ENCODE assay signal across 16 cellular contexts in genomic region chr11:130426223-130427048, GRCh38. TPM values are rescaled to one million over a fixed set of nuclear protein-coding genes. Genes with fewer than 3 reads are reported as not detected.
DNase-seq lines count a peak whose midpoint lies in the region; ATAC-seq, FAIRE-seq and TF ChIP-seq lines count a peak whose summit lies in the region.
"Had no signal": no experiment of that assay in that cellular context is flagged by ENCODE, and none has a peak within 500 bp of the region (broad histone marks: within the 10 kb centered on the region; RNA-seq: fewer than 3 reads in every experiment).

No MANE protein-coding gene starts in this region.

- no peak overlapping the region for H3K27ac Mint-ChIP-seq in MCF 10A (ENCODE audit: low read depth, unreplicated experiment)
- H3K27ac Mint-ChIP-seq in nephron = peak overlapping the region in 1 of 3 experiments; percentile 10
- H3K27ac Mint-ChIP-seq: activated B cell treated with CpG ODN at 0.5 μM for 24 hours; activated T-helper 1 cell treated with anti-CD3 and anti-CD28 coated beads, Interleukin-12 subunit alpha, Interleukin-12 subunit beta, Interleukin-2, Interleukin-4 antibody, amounts not matched to agents 30 ng/mL and 10 ng/mL and 1 ng/mL, durations not matched to agents 14 hours and 24 hours and 36 hours had no signal

- H3K9ac ChIP-seq in mammary epithelial cell (ENCODE audit: insufficient read depth, low read length) = no peak overlapping the region
- H3K9ac ChIP-seq: KMS-11 had no signal

- H3K4me3 Mint-ChIP-seq in MCF 10A (ENCODE audit: unreplicated experiment) = peak overlapping the region; percentile 55
- peak overlapping the region; percentile 77 to 86 (median 86) for H3K4me3 Mint-ChIP-seq in nephron

- TF ChIP-seq CTCF in MCF 10A (IDR thresholded peaks at IDR 0.05; ENCODE audit: unreplicated experiment) (no peak), mammary epithelial cell (conservative IDR thresholded peaks at IDR 0.05 in 1 of 2, IDR thresholded peaks at IDR 0.05 in 1 of 2; ENCODE audit: extremely low read depth in 1 of 2, insufficient read depth in 1 of 2, low read depth in 1 of 2, low read length in 2 of 2) (no peak), esophagus squamous epithelium (IDR thresholded peaks at IDR 0.05) (no peak), nephron (IDR thresholded peaks at IDR 0.05; ENCODE audit: unreplicated experiment in 3 of 3) (no peak), upper lobe of right lung (IDR thresholded peaks at IDR 0.05) (no peak), adrenal gland (IDR thresholded peaks at IDR 0.05) (no peak)

- H3K79me2 ChIP-seq in mammary epithelial cell (ENCODE audit: insufficient read depth, low read length) = no peaks in the 10 kb centered on the region

- FAIRE-seq in urothelium cell line (lab: Jason Lieb, UNC) = no peak

- H3K4me2 ChIP-seq in mammary epithelial cell (ENCODE audit: insufficient read depth, low read depth, low read length) = no peak overlapping the region
- H3K4me2 ChIP-seq: KMS-11 had no signal

- no peaks in the 10 kb centered on the region for H3K36me3 Mint-ChIP-seq in MCF 10A (ENCODE audit: insufficient read depth, unreplicated experiment)
- H3K36me3 Mint-ChIP-seq in nephron (ENCODE audit: low read depth) = no peaks in the 10 kb centered on the region

- TF ChIP-seq POLR2A in esophagus squamous epithelium (IDR thresholded peaks at IDR 0.05) (no peak), adrenal gland (IDR thresholded peaks at IDR 0.05) (no peak)

- CTCF ChIA-PET in MCF 10A (lab: Yijun Ruan, JAX) (interaction anchor here (0.7 to 25.6 kb wide), 3 partner anchors 214 to 469 kb away, joined by 4 to 1064 read pairs (median 8); no protein-coding TSS in a partner anchor), mammary epithelial cell (lab: Charles Lee; ENCODE audit: low non-redundant PET) (no interaction called here)

- peaks cover 37% of the 10 kb centered on the region for H3K27me3 ChIP-seq in mammary epithelial cell (ENCODE audit: insufficient read depth, low read length)
- H3K27me3 ChIP-seq in esophagus squamous epithelium = peaks cover 7 to 84% (median 11%) of the 10 kb centered on the region in 4 donors
- peaks cover 32% of the 10 kb centered on the region for H3K27me3 ChIP-seq in upper lobe of right lung
- H3K27me3 ChIP-seq in adrenal gland = peaks cover 49% of the 10 kb centered on the region

- dilution Hi-C loops in mammary epithelial cell (cut with HindIII; ENCODE audit: low sequenced_read_pairs) = loop anchor here (5.0 kb wide), 1 partner anchor 431 kb away; no protein-coding TSS in a partner anchor

- POLR2A ChIA-PET in MCF 10A (lab: Yijun Ruan, JAX) = interaction anchor here (0.6 to 0.7 kb wide), 2 partner anchors 12 to 861 kb away, joined by 3 to 4 read pairs; no protein-coding TSS in a partner anchor

- no peaks in the 10 kb centered on the region for H3K36me3 ChIP-seq in mammary epithelial cell (ENCODE audit: insufficient read depth, low read length)
- no peaks in the 10 kb centered on the region for H3K36me3 ChIP-seq in esophagus squamous epithelium
- no peaks in the 10 kb centered on the region for H3K36me3 ChIP-seq in upper lobe of right lung
- H3K36me3 ChIP-seq in adrenal gland (replicated peaks in 1 of 2) = no peaks in the 10 kb centered on the region
- H3K36me3 ChIP-seq: SJSA1 had no signal

- no peaks in the 10 kb centered on the region for H3K9me3 Mint-ChIP-seq in MCF 10A (ENCODE audit: unreplicated experiment)
- H3K9me3 Mint-ChIP-seq in nephron = no peaks in the 10 kb centered on the region
- H3K9me3 Mint-ChIP-seq: activated B cell treated with CpG ODN at 0.5 μM for 24 hours; activated T-helper 1 cell treated with anti-CD3 and anti-CD28 coated beads, Interleukin-12 subunit alpha, Interleukin-12 subunit beta, Interleukin-2, Interleukin-4 antibody, amounts not matched to agents 30 ng/mL and 10 ng/mL and 1 ng/mL, durations not matched to agents 14 hours and 24 hours and 36 hours had no signal

- intact Hi-C loops in MCF 10A (cut with micrococcal nuclease) = loop anchor here (1.0 kb wide), 1 partner anchor 36 kb away; no protein-coding TSS in a partner anchor
- intact Hi-C loops in mammary epithelial cell (cut with micrococcal nuclease) = loop anchor here (1.0 kb wide), 2 partner anchors 36 to 213 kb away; no protein-coding TSS in a partner anchor
- intact Hi-C loops in esophagus squamous epithelium (cut with DNase I) = loop anchor here (5.0 kb wide), 1 partner anchor 209 kb away; no protein-coding TSS in a partner anchor
- intact Hi-C loops in upper lobe of right lung (cut with DNase I) = loop anchor here (10.0 kb wide), 1 partner anchor 212 kb away; no protein-coding TSS in a partner anchor
- intact Hi-C loops in adrenal gland (cut with DNase I) = loop anchor here (5.0 kb wide), 1 partner anchor 214 kb away; no protein-coding TSS in a partner anchor

- WGBS in mammary epithelial cell (ENCODE audit: low coverage, missing lambda C conversion rate) = 27% methylated on average over 6 of the region's 10 CpGs
- 13 to 50% methylated on average over 5 to 10 of the region's 10 CpGs for WGBS in esophagus squamous epithelium, 2 donors
- 58 to 81% (median 68%) methylated on average over 4 to 10 of the region's 10 CpGs for WGBS in adrenal gland, 4 donors

- no peak overlapping the region for H2AFZ ChIP-seq in mammary epithelial cell (ENCODE audit: low read depth, low read length)

- no peak for DNase-seq in MCF 10A (ENCODE audit: unreplicated experiment)
- DNase-seq in mammary epithelial cell = no peak
- no peak for DNase-seq in esophagus squamous epithelium (lab: John Stamatoyannopoulos, UW)
- DNase-seq in upper lobe of right lung = no peak
- DNase-seq in adrenal gland = no peak
- no peak for DNase-seq in NCI-H2227 treated with DMSO at 0.1 percent for 48 hours (lab: John Stamatoyannopoulos, UW)
- no peak for DNase-seq in urothelium cell line (ENCODE audit: low spot score)
- DNase-seq: activated B cell treated with CpG ODN at 0.5 μM for 24 hours, GOT3, NCI-H510A had no signal

- in situ Hi-C loops in mammary epithelial cell (cut with MboI; ENCODE audit: low sequenced_read_pairs in 2 of 2) = loop anchor here (5.0 to 10.0 kb wide), 2 partner anchors 441 to 468 kb away; no protein-coding TSS in a partner anchor

- H3K9me3 ChIP-seq in mammary epithelial cell (replicated peaks; ENCODE audit: insufficient read depth, low read length) (no peaks in the 10 kb centered on the region), esophagus squamous epithelium (no peaks in the 10 kb centered on the region), upper lobe of right lung (no peaks in the 10 kb centered on the region), adrenal gland (replicated peaks in 1 of 3) (no peaks in the 10 kb centered on the region)
- H3K9me3 ChIP-seq: SJSA1 had no signal

- no peak for ATAC-seq in upper lobe of right lung

- H3K4me3 ChIP-seq in mammary epithelial cell (replicated peaks in 1 of 3; ENCODE audit: insufficient read depth in 1 of 3, low read depth in 2 of 3, low read length in 3 of 3) (no peak overlapping the region), esophagus squamous epithelium (peak overlapping the region in 3 of 4 donors; percentile 38 to 69 (median 52)), upper lobe of right lung (peak overlapping the region; percentile 49), adrenal gland (no peak overlapping the region)
- H3K4me3 ChIP-seq: SJSA1 had no signal

- no peaks in the 10 kb centered on the region for H4K20me1 ChIP-seq in mammary epithelial cell (ENCODE audit: insufficient read depth, low read length)

- peaks cover 5% of the 10 kb centered on the region for H3K4me1 Mint-ChIP-seq in MCF 10A (ENCODE audit: insufficient read depth, unreplicated experiment)
- H3K4me1 Mint-ChIP-seq in nephron = peaks cover 18% of the 10 kb centered on the region

- H3K4me1 ChIP-seq in mammary epithelial cell (ENCODE audit: insufficient read depth, low read length) (peaks cover 9% of the 10 kb centered on the region), esophagus squamous epithelium (peaks cover 16 to 40% (median 19%) of the 10 kb centered on the region in 3 donors), upper lobe of right lung (peaks cover 5% of the 10 kb centered on the region), adrenal gland (replicated peaks in 1 of 2) (peaks cover 6% of the 10 kb centered on the region in 2 donors)

- BruUV-seq in MCF 10A (replicated peaks; lab: Mats Ljungman, UMichigan) (no TSS peak), mammary epithelial cell (replicated peaks; lab: Mats Ljungman, UMichigan) (no TSS peak)

- H3K27ac ChIP-seq in mammary epithelial cell (ENCODE audit: insufficient read depth, low read depth, low read length) = no peak overlapping the region
- peak overlapping the region; percentile 14 to 75 (median 66) for H3K27ac ChIP-seq in esophagus squamous epithelium
- H3K27ac ChIP-seq in upper lobe of right lung = peak overlapping the region; percentile 66
- no peak overlapping the region for H3K27ac ChIP-seq in adrenal gland
- H3K27ac ChIP-seq: KMS-11, SJSA1, skin epidermis had no signal

- H3K27me3 Mint-ChIP-seq in MCF 10A (ENCODE audit: insufficient read depth, unreplicated experiment) (peaks cover 70% of the 10 kb centered on the region), nephron (ENCODE audit: low read depth) (peaks cover 77% of the 10 kb centered on the region)

RNA-seq across cellular contexts. Expression of gene ADAMTS8, which starts 2.0 kb away (rescaled TPM):
- not detected in 2 replicates for total RNA-seq in MCF 10A (2022)
- total RNA-seq in mammary epithelial cell = under 1 TPM in 1 of 2 donors, not detected in 1; 0.17 TPM
- polyA plus RNA-seq in mammary epithelial cell = not detected
- polyA minus RNA-seq in mammary epithelial cell = not detected
- total RNA-seq in esophagus squamous epithelium = 1 to 10 TPM in 3 of 4 donors, under 1 TPM in 1; 0.83 to 8.8 (median 1.8) TPM
- total RNA-seq in upper lobe of right lung = 39.1 TPM
- total RNA-seq in adrenal gland = under 1 TPM in 5 of 8 donors, not detected in 3; 0.07 to 0.32 (median 0.14) TPM
- polyA plus RNA-seq in adrenal gland = 1 to 10 TPM in 1 of 3 donors, under 1 TPM in 2; 0.09 to 1.4 (median 0.48) TPM
- total RNA-seq: activated B cell treated with CpG ODN at 0.5 μM for 24 hours; activated T-helper 1 cell treated with anti-CD3 and anti-CD28 coated beads, Interleukin-12 subunit alpha, Interleukin-12 subunit beta, Interleukin-2, Interleukin-4 antibody, amounts not matched to agents 30 ng/mL and 10 ng/mL and 1 ng/mL, durations not matched to agents 14 hours and 24 hours and 36 hours; lung microvascular endothelial cell had no signal

RNA-seq across cellular contexts. Expression of gene ADAMTS15, which starts 22.0 kb away (rescaled TPM):
- 0.54 and 0.70 TPM in 2 replicates for total RNA-seq in MCF 10A (2022)
- total RNA-seq in mammary epithelial cell = 10 to 100 TPM in 1 of 2 donors, 1 to 10 TPM in 1; 2.4 to 16.5 TPM
- polyA plus RNA-seq in mammary epithelial cell = 0.79 TPM
- 1.1 TPM for polyA minus RNA-seq in mammary epithelial cell
- 1 to 10 TPM in 3 of 4 donors, under 1 TPM in 1; 0.11 to 5.7 (median 2.1) TPM for total RNA-seq in esophagus squamous epithelium
- 8.2 TPM for total RNA-seq in upper lobe of right lung
- 1 to 10 TPM; 1.4 to 3.0 (median 2.2) TPM for total RNA-seq in adrenal gland
- polyA plus RNA-seq in adrenal gland = 1 to 10 TPM in 2 of 3 donors, under 1 TPM in 1; 0.68 to 3.7 (median 3.4) TPM
- total RNA-seq: activated B cell treated with CpG ODN at 0.5 μM for 24 hours; activated T-helper 1 cell treated with anti-CD3 and anti-CD28 coated beads, Interleukin-12 subunit alpha, Interleukin-12 subunit beta, Interleukin-2, Interleukin-4 antibody, amounts not matched to agents 30 ng/mL and 10 ng/mL and 1 ng/mL, durations not matched to agents 14 hours and 24 hours and 36 hours had no signal

Comparison
In these comparisons a context has a peak if more than half of its experiments do, and no peak if none do; other contexts are left out.
1. H3K27ac ChIP-seq: peak in esophagus squamous epithelium (4 of 4) and upper lobe of right lung (single experiment); none in mammary epithelial cell (single experiment) and adrenal gland (0 of 5).
2. H3K4me3 ChIP-seq: peak in esophagus squamous epithelium (3 of 4) and upper lobe of right lung (single experiment); none in mammary epithelial cell (0 of 3) and adrenal gland (0 of 4).